8 cellular contexts compared by ENCODE assay signal in genomic region chr10:100148353-100149211, GRCh38. TPM values are rescaled to one million over a fixed set of nuclear protein-coding genes. Genes with fewer than 3 reads are reported as not detected.
DNase-seq lines count a peak whose midpoint lies in the region; ATAC-seq and TF ChIP-seq lines count a peak whose summit lies in the region.

No MANE protein-coding gene starts in this region.

- H3K4me1 ChIP-seq in upper lobe of left lung: no peaks in the 10 kb centered on the region

- TF ChIP-seq POLR2A in upper lobe of left lung (IDR thresholded peaks at IDR 0.05): no peak

- peak overlapping the region in 1 of 4 donors; percentile 21 for H3K27ac ChIP-seq in upper lobe of left lung

- no peak overlapping the region for H3K4me3 Mint-ChIP-seq in natural killer cell treated with Interleukin-12 subunit alpha and Interleukin-12 subunit beta and Interleukin-15 and Interleukin-18, amount 100 ng/mL, for 72 hours

- peaks cover 7 to 14% of the 10 kb centered on the region in 2 donors for H3K27me3 Mint-ChIP-seq in natural killer cell treated with Interleukin-12 subunit alpha and Interleukin-12 subunit beta and Interleukin-15 and Interleukin-18, amount 100 ng/mL, for 72 hours

- no peaks in the 10 kb centered on the region for H3K9me3 Mint-ChIP-seq in natural killer cell treated with Interleukin-12 subunit alpha and Interleukin-12 subunit beta and Interleukin-15 and Interleukin-18, amount 100 ng/mL, for 72 hours

- DNase-seq in NCI-H524 (lab: John Stamatoyannopoulos, UW) (peak; percentile 50 to 75), NCI-H524 treated with DMSO at 0.1 percent for 48 hours (lab: John Stamatoyannopoulos, UW) (no peak), DMS79 treated with DMSO at 0.1 percent for 48 hours (lab: John Stamatoyannopoulos, UW) (no peak), GM19240 (ENCODE audit: insufficient read length, low spot score) (no peak), upper lobe of left lung (no peak)
- DNase-seq in activated CD4-positive, alpha-beta T cell treated with anti-CD3 and anti-CD28 coated beads, Interleukin-2, amount 50 U/mL, for 4 hours: peak; percentile 9 to 22
- no peak for DNase-seq in natural killer cell treated with Interleukin-12 subunit alpha and Interleukin-12 subunit beta and Interleukin-15 and Interleukin-18, amount 100 ng/mL, for 72 hours (ENCODE audit: low spot score)

- no peak for TF ChIP-seq EP300 in upper lobe of left lung (IDR thresholded peaks at IDR 0.05)

- H3K36me3 ChIP-seq in upper lobe of left lung: peaks cover 20 to 42% (median 33%) of the 10 kb centered on the region in 4 donors

- peaks cover 11% of the 10 kb centered on the region for H3K36me3 Mint-ChIP-seq in natural killer cell treated with Interleukin-12 subunit alpha and Interleukin-12 subunit beta and Interleukin-15 and Interleukin-18, amount 100 ng/mL, for 72 hours

- H3K4me1 Mint-ChIP-seq in natural killer cell treated with Interleukin-12 subunit alpha and Interleukin-12 subunit beta and Interleukin-15 and Interleukin-18, amount 100 ng/mL, for 72 hours (ENCODE audit: low read depth in 2 of 2): peaks cover 7 to 8% of the 10 kb centered on the region in 2 donors

- TF ChIP-seq CTCF in upper lobe of left lung (IDR thresholded peaks at IDR 0.05): no peak

- no peaks in the 10 kb centered on the region for H3K27me3 ChIP-seq in upper lobe of left lung

- no peak overlapping the region for H3K4me3 ChIP-seq in upper lobe of left lung

- peak; percentile 56 for ATAC-seq in HG03045 (IDR thresholded peaks at IDR 0.05; ENCODE audit: unreplicated experiment)
- ATAC-seq in natural killer cell treated with Interleukin-12 subunit alpha and Interleukin-12 subunit beta and Interleukin-15 and Interleukin-18, amount 100 ng/mL, for 72 hours: peak; percentile 80 to 83
- ATAC-seq in upper lobe of left lung (ENCODE audit: low FRiP score in 2 of 2): no peak

- WGBS in upper lobe of left lung, 2 donors: 84 to 88% methylated on average over 7 to 8 of the region's 8 CpGs

- no peaks in the 10 kb centered on the region for H3K9me3 ChIP-seq in upper lobe of left lung

- peak overlapping the region in 1 of 2 donors; percentile 11 for H3K27ac Mint-ChIP-seq in natural killer cell treated with Interleukin-12 subunit alpha and Interleukin-12 subunit beta and Interleukin-15 and Interleukin-18, amount 100 ng/mL, for 72 hours

RNA-seq across cellular contexts. Expression of gene ERLIN1, which starts 37.2 kb away (rescaled TPM):
- total RNA-seq in natural killer cell treated with Interleukin-12 subunit alpha and Interleukin-12 subunit beta and Interleukin-15 and Interleukin-18, amount 100 ng/mL, for 72 hours: 10 to 100 TPM; 21.2 to 22.8 TPM
- 10 to 100 TPM in 5 of 6 donors, 1 to 10 TPM in 1; 9.4 to 40.7 (median 24.4) TPM for total RNA-seq in upper lobe of left lung

Comparison
In these comparisons a context has a peak if more than half of its experiments do, and no peak if none do; other contexts are left out.
1. DNase-seq: peak in NCI-H524 (2 of 2) and activated CD4-positive, alpha-beta T cell treated with anti-CD3 and anti-CD28 coated beads, Interleukin-2, amount 50 U/mL, for 4 hours (2 of 2); none in NCI-H524 treated with DMSO at 0.1 percent for 48 hours (single experiment), natural killer cell treated with Interleukin-12 subunit alpha and Interleukin-12 subunit beta and Interleukin-15 and Interleukin-18, amount 100 ng/mL, for 72 hours (single experiment), DMS79 treated with DMSO at 0.1 percent for 48 hours (single experiment), GM19240 (single experiment) and upper lobe of left lung (0 of 2).
2. ATAC-seq: peak in HG03045 (single experiment) and natural killer cell treated with Interleukin-12 subunit alpha and Interleukin-12 subunit beta and Interleukin-15 and Interleukin-18, amount 100 ng/mL, for 72 hours (2 of 2); none in upper lobe of left lung (0 of 2).